Comparison of ENCODE assay signal across 12 cellular contexts in genomic region chr20:25282796-25283195, GRCh38. TPM values are rescaled to one million over a fixed set of nuclear protein-coding genes. Genes with fewer than 3 reads are reported as not detected.
DNase-seq lines count a peak whose midpoint lies in the region; ATAC-seq, FAIRE-seq and TF ChIP-seq lines count a peak whose summit lies in the region.
"Had no signal": no experiment of that assay in that cellular context is flagged by ENCODE, and none has a peak within 500 bp of the region (broad histone marks: within the 10 kb centered on the region; RNA-seq: fewer than 3 reads in every experiment).

No MANE protein-coding gene starts in this region.

- H3K27me3 Mint-ChIP-seq in activated naive CD4-positive, alpha-beta T cell treated with anti-CD3 and anti-CD28 coated beads, Interleukin-2, amount 10 ng/mL, durations not matched to agents 7 days and 5 days = no peaks in the 10 kb centered on the region
- H3K27me3 Mint-ChIP-seq in progenitor cell of endocrine pancreas = no peaks in the 10 kb centered on the region

- H3F3A ChIP-seq in OCI-LY1 (ENCODE audit: insufficient read depth, low read length) = no peaks in the 10 kb centered on the region

- peak overlapping the region; percentile 42 for H3K27ac Mint-ChIP-seq in activated naive CD4-positive, alpha-beta T cell treated with anti-CD3 and anti-CD28 coated beads, Interleukin-2, amount 10 ng/mL, durations not matched to agents 7 days and 5 days
- peak overlapping the region; percentile 78 for H3K27ac Mint-ChIP-seq in progenitor cell of endocrine pancreas

- peaks cover 26% of the 10 kb centered on the region for H3K36me3 Mint-ChIP-seq in activated naive CD4-positive, alpha-beta T cell treated with anti-CD3 and anti-CD28 coated beads, Interleukin-2, amount 10 ng/mL, durations not matched to agents 7 days and 5 days
- H3K36me3 Mint-ChIP-seq in progenitor cell of endocrine pancreas (ENCODE audit: insufficient read depth) = peaks cover 19% of the 10 kb centered on the region

- no peaks in the 10 kb centered on the region for H3K79me2 ChIP-seq in OCI-LY1 (ENCODE audit: insufficient read depth, low read length)

- no peak for TF ChIP-seq CTCF in OCI-LY1 (IDR thresholded peaks at IDR 0.05; ENCODE audit: low read length)
- no peak for TF ChIP-seq CTCF in progenitor cell of endocrine pancreas (IDR thresholded peaks at IDR 0.05; ENCODE audit: unreplicated experiment)

- H3K4me1 Mint-ChIP-seq in activated naive CD4-positive, alpha-beta T cell treated with anti-CD3 and anti-CD28 coated beads, Interleukin-2, amount 10 ng/mL, durations not matched to agents 7 days and 5 days = peaks cover 13% of the 10 kb centered on the region
- H3K4me1 Mint-ChIP-seq in progenitor cell of endocrine pancreas (ENCODE audit: low read depth) = no peaks in the 10 kb centered on the region

- no peaks in the 10 kb centered on the region for H3K9me3 Mint-ChIP-seq in activated naive CD4-positive, alpha-beta T cell treated with anti-CD3 and anti-CD28 coated beads, Interleukin-2, amount 10 ng/mL, durations not matched to agents 7 days and 5 days
- no peaks in the 10 kb centered on the region for H3K9me3 Mint-ChIP-seq in progenitor cell of endocrine pancreas (ENCODE audit: low read depth)

- peak overlapping the region; percentile 83 for H3K27ac ChIP-seq in OCI-LY1 (ENCODE audit: low read depth, low read length, poor library complexity, severe bottlenecking)
- peak overlapping the region; percentile 16 for H3K27ac ChIP-seq in epithelial cell of prostate
- H3K27ac ChIP-seq: colonic mucosa had no signal

- H3K9ac ChIP-seq in OCI-LY1 (ENCODE audit: low read length) = no peak overlapping the region; the same call in 1 of the 2 replicates

- no peak overlapping the region for H2AFZ ChIP-seq in OCI-LY1 (ENCODE audit: low read length)

- no peaks in the 10 kb centered on the region for H3K9me2 ChIP-seq in OCI-LY1 (ENCODE audit: low read depth, low read length)

- no peak for FAIRE-seq in GM19239 (lab: Jason Lieb, UNC)

- peaks cover 61% of the 10 kb centered on the region for H3K36me3 ChIP-seq in OCI-LY1 (ENCODE audit: insufficient read depth, low read length)

- no peak overlapping the region for H3K4me3 Mint-ChIP-seq in activated naive CD4-positive, alpha-beta T cell treated with anti-CD3 and anti-CD28 coated beads, Interleukin-2, amount 10 ng/mL, durations not matched to agents 7 days and 5 days
- H3K4me3 Mint-ChIP-seq in progenitor cell of endocrine pancreas (ENCODE audit: low read depth) = no peak overlapping the region

- H3K27me3 ChIP-seq in OCI-LY1 (ENCODE audit: insufficient read depth, low read length) = no peaks in the 10 kb centered on the region
- H3K27me3 ChIP-seq: colonic mucosa had no signal

- CTCF ChIA-PET in activated naive CD4-positive, alpha-beta T cell treated with anti-CD3 and anti-CD28 coated beads, Interleukin-2, amount 10 ng/mL, durations not matched to agents 7 days and 5 days (lab: Charles Lee) = interaction anchor here (1.7 kb wide), 1 partner anchor 13 kb away, joined by 7 read pairs; no protein-coding TSS in a partner anchor

- H3K4me2 ChIP-seq in OCI-LY1 (ENCODE audit: low read length) = no peak overlapping the region

- no peaks in the 10 kb centered on the region for H4K20me1 ChIP-seq in OCI-LY1 (ENCODE audit: insufficient read depth, low read length)

- H3K4me1 ChIP-seq in OCI-LY1 (ENCODE audit: insufficient read depth, low read length, severe bottlenecking) = peaks cover 35% of the 10 kb centered on the region
- H3K4me1 ChIP-seq: colonic mucosa had no signal

- no peak for ATAC-seq in GM21529 (IDR thresholded peaks at IDR 0.05; ENCODE audit: unreplicated experiment)
- ATAC-seq in GM21717 (IDR thresholded peaks at IDR 0.05; ENCODE audit: unreplicated experiment) = no peak

- H3K9me3 ChIP-seq in OCI-LY1 (ENCODE audit: low read length) = no peaks in the 10 kb centered on the region
- H3K9me3 ChIP-seq: colonic mucosa had no signal

- no peak overlapping the region for H3K4me3 ChIP-seq in OCI-LY1 (ENCODE audit: low read depth, low read length, poor library complexity, severe bottlenecking)
- H3K4me3 ChIP-seq: colonic mucosa, lung had no signal

- no peak for DNase-seq in activated naive CD4-positive, alpha-beta T cell treated with anti-CD3 and anti-CD28 coated beads, Interleukin-2, amount 10 ng/mL, durations not matched to agents 7 days and 5 days
- DNase-seq in activated naive CD4-positive, alpha-beta T cell (lab: John Stamatoyannopoulos, UW) = no peak
- no peak for DNase-seq in epithelial cell of prostate (ENCODE audit: low read depth, low spot score)
- DNase-seq in progenitor cell of endocrine pancreas (ENCODE audit: low spot score, unreplicated experiment) = no peak
- DNase-seq in GM19239 (ENCODE audit: insufficient read length, low spot score) = no peak
- DNase-seq: colonic mucosa, NCI-H748 treated with DMSO at 0.1 percent for 48 hours, SIG-M5 had no signal

RNA-seq across cellular contexts. Expression of gene PYGB, which starts 34.9 kb away (rescaled TPM):
- total RNA-seq in progenitor cell of endocrine pancreas = 54.4 and 54.9 TPM in 2 replicates
